Comparison of ENCODE assay signal across 11 cellular contexts in genomic region chr5:40441733-40442132, GRCh38.
DNase-seq lines count a peak whose midpoint lies in the region; ATAC-seq and TF ChIP-seq lines count a peak whose summit lies in the region.
"Had no signal": no experiment of that assay in that cellular context is flagged by ENCODE, and none has a peak within 500 bp of the region (broad histone marks: within the 10 kb centered on the region; RNA-seq: fewer than 3 reads in every experiment).

No MANE protein-coding gene starts in this region.

- no peaks in the 10 kb centered on the region for H3K36me3 Mint-ChIP-seq in CD8-positive, alpha-beta T cell
- peaks cover 5% of the 10 kb centered on the region for H3K36me3 Mint-ChIP-seq in activated T-helper 17 cell treated with anti-CD3 and anti-CD28 coated beads, Interleukin-2, amount 50 U/mL, for 72 hours (ENCODE audit: low read depth)
- peaks cover 29% of the 10 kb centered on the region for H3K36me3 Mint-ChIP-seq in natural killer cell treated with Interleukin-12 subunit alpha and Interleukin-12 subunit beta and Interleukin-15 and Interleukin-18, amount 100 ng/mL, for 72 hours
- H3K36me3 Mint-ChIP-seq in HFFc6 (ENCODE audit: low read depth), result peaks cover 11% of the 10 kb centered on the region

- no peak for TF ChIP-seq CTCF in CD8-positive, alpha-beta T cell (IDR thresholded peaks at IDR 0.05)
- no peak for TF ChIP-seq CTCF in HFFc6 (IDR thresholded peaks at IDR 0.05)
- no peak for TF ChIP-seq CTCF in tibial artery (IDR thresholded peaks at IDR 0.05)
- TF ChIP-seq CTCF in GM13977 (IDR thresholded peaks at IDR 0.05; ENCODE audit: extremely low read depth, insufficient read depth, missing control alignments), result no peak

- H3K4me1 Mint-ChIP-seq in CD8-positive, alpha-beta T cell (ENCODE audit: low read depth), result peaks cover 51% of the 10 kb centered on the region
- H3K4me1 Mint-ChIP-seq in activated T-helper 17 cell treated with anti-CD3 and anti-CD28 coated beads, Interleukin-2, amount 50 U/mL, for 72 hours, result peaks cover 49% of the 10 kb centered on the region
- H3K4me1 Mint-ChIP-seq in natural killer cell treated with Interleukin-12 subunit alpha and Interleukin-12 subunit beta and Interleukin-15 and Interleukin-18, amount 100 ng/mL, for 72 hours (ENCODE audit: low read depth in 2 of 2), result peaks cover 55 to 64% of the 10 kb centered on the region in 2 donors
- H3K4me1 Mint-ChIP-seq in HFFc6 (ENCODE audit: low read depth), result peaks cover 20% of the 10 kb centered on the region

- no peaks in the 10 kb centered on the region for H3K27me3 Mint-ChIP-seq in CD8-positive, alpha-beta T cell (ENCODE audit: low read depth)
- no peaks in the 10 kb centered on the region for H3K27me3 Mint-ChIP-seq in activated T-helper 17 cell treated with anti-CD3 and anti-CD28 coated beads, Interleukin-2, amount 50 U/mL, for 72 hours
- no peaks in the 10 kb centered on the region for H3K27me3 Mint-ChIP-seq in natural killer cell treated with Interleukin-12 subunit alpha and Interleukin-12 subunit beta and Interleukin-15 and Interleukin-18, amount 100 ng/mL, for 72 hours
- no peaks in the 10 kb centered on the region; the same call in 1 of the 2 replicates for H3K27me3 Mint-ChIP-seq in HFFc6 (ENCODE audit: insufficient read depth)

- intact Hi-C loops in CD8-positive, alpha-beta T cell (cut with DNase I, micrococcal nuclease), result loop anchor here (1.0 to 5.0 kb wide), 5 partner anchors 31 to 247 kb away; no protein-coding TSS in a partner anchor
- intact Hi-C loops in tibial artery (cut with DNase I; ENCODE audit: low total_unique reads), result no loop called here

- CTCF ChIA-PET in CD8-positive, alpha-beta T cell (lab: Charles Lee), result interaction anchor here (0.8 to 2.2 kb wide), 6 partner anchors 10 to 287 kb away, joined by 3 to 5 read pairs (median 4); partner anchors contain the start of gene PTGER4

- H3K27ac ChIP-seq in CD8-positive, alpha-beta T cell (ENCODE audit: low read depth, low read length), result peak overlapping the region; percentile 37
- H3K27ac ChIP-seq in tibial artery, result no peak overlapping the region
- H3K27ac ChIP-seq: lower lobe of right lung had no signal

- H3K4me1 ChIP-seq in CD8-positive, alpha-beta T cell (ENCODE audit: insufficient read depth, low read length), result peaks cover 36% of the 10 kb centered on the region
- H3K4me1 ChIP-seq in tibial artery, result no peaks in the 10 kb centered on the region
- H3K4me1 ChIP-seq: lower lobe of right lung had no signal

- POLR2A ChIA-PET in CD8-positive, alpha-beta T cell (lab: Charles Lee), result interaction anchor here (1.6 to 1.8 kb wide), 3 partner anchors 32 to 242 kb away, joined by 4 to 7 read pairs (median 4); no protein-coding TSS in a partner anchor

- H3K4me3 ChIP-seq in CD8-positive, alpha-beta T cell (ENCODE audit: low read depth, low read length), result no peak overlapping the region
- H3K4me3 ChIP-seq in tibial artery, result no peak overlapping the region
- H3K4me3 ChIP-seq: lower lobe of right lung had no signal

- in situ Hi-C loops in GM13977 (cut with MboI; ENCODE audit: low pct_unique_long_range_greater_than_20kb, low sequenced_read_pairs, unreplicated experiment), result no loop called here

- peak in 2 of 7 experiments; percentile 40 to 58 for DNase-seq in CD8-positive, alpha-beta T cell
- DNase-seq in natural killer cell treated with Interleukin-12 subunit alpha and Interleukin-12 subunit beta and Interleukin-15 and Interleukin-18, amount 100 ng/mL, for 72 hours (ENCODE audit: low spot score), result peak; percentile 69
- DNase-seq in HFFc6 (no peak), NCI-H1105 treated with DMSO at 0.1 percent for 48 hours (lab: John Stamatoyannopoulos, UW) (no peak), tibial artery (no peak), GM13977 (ENCODE audit: low spot score) (no peak)
- DNase-seq: lower lobe of right lung, NCI-H1092 treated with DMSO at 0.1 percent for 48 hours, SIG-M5 had no signal

- no peaks in the 10 kb centered on the region for H3K36me3 ChIP-seq in CD8-positive, alpha-beta T cell (ENCODE audit: insufficient read depth, low read length)
- H3K36me3 ChIP-seq in tibial artery, result no peaks in the 10 kb centered on the region
- H3K36me3 ChIP-seq: lower lobe of right lung had no signal

- H3K9me3 Mint-ChIP-seq in CD8-positive, alpha-beta T cell, result peaks cover 12% of the 10 kb centered on the region
- H3K9me3 Mint-ChIP-seq in activated T-helper 17 cell treated with anti-CD3 and anti-CD28 coated beads, Interleukin-2, amount 50 U/mL, for 72 hours, result peaks cover 6% of the 10 kb centered on the region
- H3K9me3 Mint-ChIP-seq in natural killer cell treated with Interleukin-12 subunit alpha and Interleukin-12 subunit beta and Interleukin-15 and Interleukin-18, amount 100 ng/mL, for 72 hours, result peaks cover 7% of the 10 kb centered on the region
- peaks cover 8% of the 10 kb centered on the region for H3K9me3 Mint-ChIP-seq in HFFc6

- peak overlapping the region; percentile 95 for H3K27ac Mint-ChIP-seq in CD8-positive, alpha-beta T cell
- peak overlapping the region; percentile 94 for H3K27ac Mint-ChIP-seq in activated T-helper 17 cell treated with anti-CD3 and anti-CD28 coated beads, Interleukin-2, amount 50 U/mL, for 72 hours
- H3K27ac Mint-ChIP-seq in natural killer cell treated with Interleukin-12 subunit alpha and Interleukin-12 subunit beta and Interleukin-15 and Interleukin-18, amount 100 ng/mL, for 72 hours, result peak overlapping the region; percentile 82 to 97
- H3K27ac Mint-ChIP-seq in HFFc6, result no peak overlapping the region

- H3K27me3 ChIP-seq in CD8-positive, alpha-beta T cell (ENCODE audit: insufficient read depth, low read length), result no peaks in the 10 kb centered on the region
- H3K27me3 ChIP-seq in tibial artery, result no peaks in the 10 kb centered on the region

- H3K4me3 Mint-ChIP-seq in CD8-positive, alpha-beta T cell, result peak overlapping the region; percentile 72
- H3K4me3 Mint-ChIP-seq in activated T-helper 17 cell treated with anti-CD3 and anti-CD28 coated beads, Interleukin-2, amount 50 U/mL, for 72 hours, result peak overlapping the region; percentile 80
- H3K4me3 Mint-ChIP-seq in natural killer cell treated with Interleukin-12 subunit alpha and Interleukin-12 subunit beta and Interleukin-15 and Interleukin-18, amount 100 ng/mL, for 72 hours, result peak overlapping the region; percentile 75
- no peak overlapping the region for H3K4me3 Mint-ChIP-seq in HFFc6

- no peaks in the 10 kb centered on the region for H3K9me3 ChIP-seq in CD8-positive, alpha-beta T cell (ENCODE audit: low read length)
- H3K9me3 ChIP-seq in tibial artery, result no peaks in the 10 kb centered on the region
- H3K9me3 ChIP-seq: lower lobe of right lung had no signal

- peak; percentile 77 for ATAC-seq in CD8-positive, alpha-beta T cell
- peak; percentile 10 for ATAC-seq in HG03159 (IDR thresholded peaks at IDR 0.05; ENCODE audit: unreplicated experiment)
- peak; percentile 52 for ATAC-seq in activated T-helper 17 cell treated with anti-CD3 and anti-CD28 coated beads, Interleukin-2, amount 50 U/mL, for 72 hours (replicated peaks)
- peak; percentile 48 to 65 for ATAC-seq in natural killer cell treated with Interleukin-12 subunit alpha and Interleukin-12 subunit beta and Interleukin-15 and Interleukin-18, amount 100 ng/mL, for 72 hours
- ATAC-seq: lower lobe of right lung had no signal

Comparison
In these comparisons a context has a peak if more than half of its experiments do, and no peak if none do; other contexts are left out.
1. ATAC-seq: peak in every context shown above with its lines; median percentile 77 in CD8-positive, alpha-beta T cell; 56 in natural killer cell treated with Interleukin-12 subunit alpha and Interleukin-12 subunit beta and Interleukin-15 and Interleukin-18, amount 100 ng/mL, for 72 hours; 52 in activated T-helper 17 cell treated with anti-CD3 and anti-CD28 coated beads, Interleukin-2, amount 50 U/mL, for 72 hours; 10 in HG03159.